Comparison of ENCODE assay signal across 29 cellular contexts in the genomic region with DNA sequence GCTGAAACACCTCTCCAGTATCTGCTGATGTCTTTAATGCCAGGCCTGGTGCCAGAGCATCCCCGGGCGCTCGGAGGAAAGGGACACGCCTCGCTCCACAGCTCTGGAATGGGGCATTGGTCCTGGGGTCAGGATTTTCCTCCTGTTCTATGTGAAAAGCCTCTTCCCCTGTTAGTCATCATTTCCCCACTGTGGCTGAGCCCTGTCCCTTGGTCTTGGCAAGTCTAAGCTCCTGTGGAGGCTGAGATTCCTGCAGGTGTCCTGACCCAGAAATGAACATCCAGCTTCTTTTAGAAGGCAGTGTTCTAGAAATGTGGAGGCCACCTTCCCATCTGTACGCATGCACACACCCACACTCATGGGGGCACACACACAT. TPM values are rescaled to one million over a fixed set of nuclear protein-coding genes. Genes with fewer than 3 reads are reported as not detected.
"Had no signal": no experiment of that assay in that cellular context is flagged by ENCODE, and none has a peak within 500 bp of the region (broad histone marks: within the 10 kb centered on the region; RNA-seq: fewer than 3 reads in every experiment).

No MANE protein-coding gene starts in this region.

- H3K27me3 ChIP-seq: dorsolateral prefrontal cortex, foreskin keratinocyte, heart right ventricle, neural progenitor cell, right lobe of liver, stomach, thyroid gland, vagina had no signal

- DNase-seq: central memory CD4-positive, alpha-beta T cell; effector CD4-positive, alpha-beta T cell; foreskin keratinocyte; glutamatergic neuron; heart right ventricle; hippocampal formation; kidney glomerular epithelial cell; left ventricle myocardium inferior; lower lobe of right lung; naive B cell; nucleus accumbens; psoas muscle; right lobe of liver; small intestine; stimulated activated CD4-positive, alpha-beta T cell treated with anti-CD3 and anti-CD28 coated beads, Interleukin-12 subunit alpha, Interleukin-12 subunit beta, amount 100 ng/mL, for 4 hours; stimulated activated CD4-positive, alpha-beta T cell treated with anti-CD3 and anti-CD28 coated beads, Interleukin-1b, Interleukin-23, amount 100 ng/mL, for 48 hours; stimulated activated CD4-positive, alpha-beta T cell treated with anti-CD3 and anti-CD28 coated beads, Interleukin-4, amount 100 ng/mL, for 1 hour; stimulated activated CD8-positive, alpha-beta memory T cell treated with anti-CD3 and anti-CD28 coated beads, Interleukin-4, amount 100 ng/mL, for 48 hours; stimulated activated naive CD4-positive, alpha-beta T cell treated with Interleukin-2 at 50 U/mL for 16 hours; stomach; thyroid gland; trophoblast cell had no signal

- H3K9ac ChIP-seq: neural progenitor cell had no signal

- H3K9me3 Mint-ChIP-seq: natural killer cell treated with Interleukin-12 subunit alpha and Interleukin-12 subunit beta and Interleukin-15 and Interleukin-18, amount 100 ng/mL, for 72 hours; neural progenitor cell had no signal

- H3K4me1 ChIP-seq: foreskin keratinocyte, lower lobe of right lung, psoas muscle, right lobe of liver, stomach, vagina had no signal

- H3K27ac Mint-ChIP-seq: naive B cell; natural killer cell treated with Interleukin-12 subunit alpha and Interleukin-12 subunit beta and Interleukin-15 and Interleukin-18, amount 100 ng/mL, for 72 hours; neural progenitor cell had no signal

- H3K4me2 ChIP-seq: neural progenitor cell had no signal

- H3K36me3 ChIP-seq: esophagus muscularis mucosa, heart right ventricle, left ventricle myocardium inferior, lower lobe of right lung, neural progenitor cell, right lobe of liver, stomach, thyroid gland, vagina had no signal

- H3K27ac ChIP-seq: esophagus muscularis mucosa, foreskin keratinocyte, heart right ventricle, left ventricle myocardium inferior, lower lobe of right lung, neural progenitor cell, psoas muscle, right lobe of liver, stomach, thyroid gland, vagina had no signal

- H2AFZ ChIP-seq: neural progenitor cell had no signal

- H3K36me3 Mint-ChIP-seq: naive B cell; natural killer cell treated with Interleukin-12 subunit alpha and Interleukin-12 subunit beta and Interleukin-15 and Interleukin-18, amount 100 ng/mL, for 72 hours; neural progenitor cell had no signal

- H3K4me1 Mint-ChIP-seq: naive B cell had no signal

- ATAC-seq: foreskin keratinocyte; lower lobe of right lung; natural killer cell treated with Interleukin-12 subunit alpha and Interleukin-12 subunit beta and Interleukin-15 and Interleukin-18, amount 100 ng/mL, for 72 hours; psoas muscle; right lobe of liver had no signal

- H3K4me3 ChIP-seq: dorsolateral prefrontal cortex, esophagus muscularis mucosa, heart right ventricle, left ventricle myocardium inferior, lower lobe of right lung, neural progenitor cell, psoas muscle, right lobe of liver, stomach, thyroid gland, vagina had no signal

- H3K9me3 ChIP-seq: esophagus muscularis mucosa, heart right ventricle, left ventricle myocardium inferior, lower lobe of right lung, psoas muscle, right lobe of liver, stomach, thyroid gland, vagina had no signal

- H3K4me3 Mint-ChIP-seq: naive B cell; natural killer cell treated with Interleukin-12 subunit alpha and Interleukin-12 subunit beta and Interleukin-15 and Interleukin-18, amount 100 ng/mL, for 72 hours; neural progenitor cell had no signal

RNA-seq across cellular contexts. Expression of gene SYNDIG1, which starts 19.4 kb away (rescaled TPM):
- total RNA-seq: endothelial cell of umbilical vein; esophagus muscularis mucosa; foreskin keratinocyte; mononuclear cell; natural killer cell treated with Interleukin-12 subunit alpha and Interleukin-12 subunit beta and Interleukin-15 and Interleukin-18, amount 100 ng/mL, for 72 hours; psoas muscle; right lobe of liver had no signal
- polyA plus RNA-seq: endothelial cell of umbilical vein, foreskin keratinocyte had no signal
